ENCODE assay signal across 8 cellular contexts in genomic region chr9:99936947-99937587, GRCh38.
"Had no signal": no experiment of that assay in that cellular context is flagged by ENCODE, and none has a peak within 500 bp of the region (broad histone marks: within the 10 kb centered on the region; RNA-seq: fewer than 3 reads in every experiment).

No MANE protein-coding gene starts in this region.

- ATAC-seq: HepG2, K562 had no signal

- DNase-seq: IMR-90, KBM-7, KG1 had no signal

- H3K27ac ChIP-seq: HL-60, KMS-11 had no signal

- H3K4me3 ChIP-seq: K562 had no signal

- FAIRE-seq: HepG2, HTR-8/SVneo, K562 had no signal
